ENCODE assay signal across 8 cellular contexts in the genomic region with DNA sequence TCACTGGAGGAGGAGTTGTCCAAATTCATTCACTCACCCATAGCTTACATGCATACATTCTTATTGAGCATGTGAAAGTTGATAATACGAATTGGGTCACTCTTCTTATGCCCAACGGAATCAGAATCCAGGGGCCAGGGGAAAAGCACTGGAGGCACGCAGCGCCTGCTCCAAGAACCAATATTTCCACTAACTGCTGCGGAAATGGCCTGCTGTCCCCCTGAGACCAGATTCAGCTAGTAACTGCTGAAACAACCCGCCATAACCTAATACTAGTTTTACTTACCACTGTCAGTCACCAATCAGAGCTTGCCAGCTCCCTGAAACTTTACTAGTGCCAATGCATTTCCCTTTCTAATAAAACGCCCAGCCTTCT. TPM values are rescaled to one million over a fixed set of nuclear protein-coding genes. Genes with fewer than 3 reads are reported as not detected.
DNase-seq lines count a peak whose midpoint lies in the region; ATAC-seq, FAIRE-seq and TF ChIP-seq lines count a peak whose summit lies in the region.

No MANE protein-coding gene starts in this region.

- ATAC-seq in right lobe of liver (no peak), GM19351 (IDR thresholded peaks at IDR 0.05; ENCODE audit: unreplicated experiment) (no peak)

- H3K36me3 Mint-ChIP-seq in activated CD4-positive, alpha-beta T cell treated with anti-CD3 and anti-CD28 coated beads, Interleukin-2, amount 10 ng/mL, durations not matched to agents 7 days and 5 days (ENCODE audit: low read depth), result peaks cover 28% of the 10 kb centered on the region
- H3K36me3 Mint-ChIP-seq in astrocyte (ENCODE audit: low read depth, unreplicated experiment), result no peaks in the 10 kb centered on the region

- H3K9me3 ChIP-seq in astrocyte (ENCODE audit: insufficient read depth, low read depth, low read length), result no peaks in the 10 kb centered on the region
- no peaks in the 10 kb centered on the region for H3K9me3 ChIP-seq in right lobe of liver
- no peaks in the 10 kb centered on the region for H3K9me3 ChIP-seq in thymus (ENCODE audit: control insufficient read depth)

- intact Hi-C loops in right lobe of liver (cut with DNase I), result loop anchor here in 1 of 2 donors (5.0 kb wide), 1 partner anchor 66 kb away; the partner anchor contains the start of gene SDCBP2

- POLR2A ChIA-PET in activated CD4-positive, alpha-beta T cell treated with anti-CD3 and anti-CD28 coated beads, Interleukin-2, amount 10 ng/mL, durations not matched to agents 7 days and 5 days (lab: Charles Lee), result no interaction called here

- 38% methylated on average over 6 of the region's 7 CpGs for WGBS in right lobe of liver (ENCODE audit: insufficient coverage, low coverage, low lambda C conversion rate, missing lambda C conversion rate)
- 59% methylated on average over 7 of the region's 7 CpGs for WGBS in thymus

- peaks cover 55% of the 10 kb centered on the region for H3K4me1 Mint-ChIP-seq in activated CD4-positive, alpha-beta T cell treated with anti-CD3 and anti-CD28 coated beads, Interleukin-2, amount 10 ng/mL, durations not matched to agents 7 days and 5 days
- H3K4me1 Mint-ChIP-seq in astrocyte (ENCODE audit: low read depth, unreplicated experiment), result peaks cover 29% of the 10 kb centered on the region

- no peak for TF ChIP-seq POLR2A in right lobe of liver (IDR thresholded peaks at IDR 0.05)

- peak overlapping the region; percentile 90 for H3K9ac ChIP-seq in astrocyte (ENCODE audit: low read length)

- peak overlapping the region; percentile 86 for H3K4me3 Mint-ChIP-seq in activated CD4-positive, alpha-beta T cell treated with anti-CD3 and anti-CD28 coated beads, Interleukin-2, amount 10 ng/mL, durations not matched to agents 7 days and 5 days
- peak overlapping the region; percentile 96 for H3K4me3 Mint-ChIP-seq in astrocyte (ENCODE audit: unreplicated experiment)

- H3K4me1 ChIP-seq in astrocyte (ENCODE audit: insufficient read depth, low read length) (peaks cover 29% of the 10 kb centered on the region), right lobe of liver (peaks cover 0 to 42% (median 9%) of the 10 kb centered on the region in 4 donors), thymus (ENCODE audit: control insufficient read depth, insufficient read depth, low read length) (peaks cover 31% of the 10 kb centered on the region)

- H3K27me3 Mint-ChIP-seq in activated CD4-positive, alpha-beta T cell treated with anti-CD3 and anti-CD28 coated beads, Interleukin-2, amount 10 ng/mL, durations not matched to agents 7 days and 5 days, result peaks cover 21% of the 10 kb centered on the region
- peaks cover 8% of the 10 kb centered on the region for H3K27me3 Mint-ChIP-seq in astrocyte (ENCODE audit: low read depth, unreplicated experiment)

- peak overlapping the region; percentile 99 for H3K4me2 ChIP-seq in astrocyte (ENCODE audit: low read length)

- H3K36me3 ChIP-seq in astrocyte (ENCODE audit: insufficient read depth, low read length) (no peaks in the 10 kb centered on the region), right lobe of liver (no peaks in the 10 kb centered on the region), thymus (ENCODE audit: control insufficient read depth, insufficient read depth) (peaks cover 3% of the 10 kb centered on the region)

- peak overlapping the region; percentile 89 for H3K27ac Mint-ChIP-seq in activated CD4-positive, alpha-beta T cell treated with anti-CD3 and anti-CD28 coated beads, Interleukin-2, amount 10 ng/mL, durations not matched to agents 7 days and 5 days
- H3K27ac Mint-ChIP-seq in astrocyte (ENCODE audit: unreplicated experiment), result peak overlapping the region; percentile 93

- H3K27me3 ChIP-seq in astrocyte (ENCODE audit: insufficient read depth, low read length) (peaks cover 8% of the 10 kb centered on the region), right lobe of liver (no peaks in the 10 kb centered on the region), thymus (ENCODE audit: control insufficient read depth, insufficient read depth) (peaks cover 2% of the 10 kb centered on the region)

- CTCF ChIA-PET in activated CD4-positive, alpha-beta T cell treated with anti-CD3 and anti-CD28 coated beads, Interleukin-2, amount 10 ng/mL, durations not matched to agents 7 days and 5 days (lab: Charles Lee), result interaction anchor here (1.2 to 1.3 kb wide), 2 partner anchors 10 to 45 kb away, joined by 4 read pairs; no protein-coding TSS in a partner anchor

- FAIRE-seq in astrocyte (lab: Jason Lieb, UNC), result no peak

- peaks cover 11% of the 10 kb centered on the region for H3K9me3 Mint-ChIP-seq in activated CD4-positive, alpha-beta T cell treated with anti-CD3 and anti-CD28 coated beads, Interleukin-2, amount 10 ng/mL, durations not matched to agents 7 days and 5 days
- no peaks in the 10 kb centered on the region for H3K9me3 Mint-ChIP-seq in astrocyte (ENCODE audit: unreplicated experiment)

- peaks cover 46% of the 10 kb centered on the region for H3K79me2 ChIP-seq in astrocyte (ENCODE audit: insufficient read depth, low read length)

- H2AFZ ChIP-seq in astrocyte (ENCODE audit: low read depth, low read length), result peak overlapping the region; percentile 97

- TF ChIP-seq CTCF in astrocyte (IDR thresholded peaks at IDR 0.05; ENCODE audit: insufficient read depth, low read depth, low read length), result no peak
- no peak for TF ChIP-seq CTCF in right lobe of liver (IDR thresholded peaks at IDR 0.05)

- peak overlapping the region; percentile 93 for H3K4me3 ChIP-seq in astrocyte (ENCODE audit: insufficient read depth, low read depth, low read length)
- peak overlapping the region; percentile 78 to 87 (median 79) for H3K4me3 ChIP-seq in right lobe of liver
- H3K4me3 ChIP-seq in thymus (ENCODE audit: low read length), result peak overlapping the region; percentile 91

- no peak for DNase-seq in activated CD4-positive, alpha-beta T cell treated with anti-CD3 and anti-CD28 coated beads, Interleukin-2, amount 10 ng/mL, durations not matched to agents 7 days and 5 days
- no peak for DNase-seq in activated CD4-positive, alpha-beta T cell treated with anti-CD3 and anti-CD28 coated beads for 4 hours
- DNase-seq in astrocyte (ENCODE audit: low read depth) (no peak), right lobe of liver (no peak), OCI-M2 (lab: John Stamatoyannopoulos, UW; ENCODE audit: unreplicated experiment) (no peak), nucleus accumbens (lab: John Stamatoyannopoulos, UW) (no peak)

- H3K27ac ChIP-seq in astrocyte (ENCODE audit: low read depth, low read length) (no peak overlapping the region), right lobe of liver (peak overlapping the region in 2 of 3 donors; percentile 69 to 77), thymus (ENCODE audit: low read depth) (peak overlapping the region; percentile 85)

- peaks cover 39% of the 10 kb centered on the region for H4K20me1 ChIP-seq in astrocyte (ENCODE audit: insufficient read depth, low read length)

RNA-seq across cellular contexts. Expression of gene FKBP1A, which starts 0.6 kb away (rescaled TPM):
- total RNA-seq in activated CD4-positive, alpha-beta T cell treated with anti-CD3 and anti-CD28 coated beads, Interleukin-2, amount 10 ng/mL, durations not matched to agents 7 days and 5 days, result 100 to 1,000 TPM; 207 to 238 TPM
- total RNA-seq in astrocyte (360 and 379 TPM in 2 replicates), right lobe of liver (10 to 100 TPM; 56.9 to 86.9 (median 63.4) TPM)
- 223 TPM for polyA plus RNA-seq in thymus
